In the genomic region with DNA sequence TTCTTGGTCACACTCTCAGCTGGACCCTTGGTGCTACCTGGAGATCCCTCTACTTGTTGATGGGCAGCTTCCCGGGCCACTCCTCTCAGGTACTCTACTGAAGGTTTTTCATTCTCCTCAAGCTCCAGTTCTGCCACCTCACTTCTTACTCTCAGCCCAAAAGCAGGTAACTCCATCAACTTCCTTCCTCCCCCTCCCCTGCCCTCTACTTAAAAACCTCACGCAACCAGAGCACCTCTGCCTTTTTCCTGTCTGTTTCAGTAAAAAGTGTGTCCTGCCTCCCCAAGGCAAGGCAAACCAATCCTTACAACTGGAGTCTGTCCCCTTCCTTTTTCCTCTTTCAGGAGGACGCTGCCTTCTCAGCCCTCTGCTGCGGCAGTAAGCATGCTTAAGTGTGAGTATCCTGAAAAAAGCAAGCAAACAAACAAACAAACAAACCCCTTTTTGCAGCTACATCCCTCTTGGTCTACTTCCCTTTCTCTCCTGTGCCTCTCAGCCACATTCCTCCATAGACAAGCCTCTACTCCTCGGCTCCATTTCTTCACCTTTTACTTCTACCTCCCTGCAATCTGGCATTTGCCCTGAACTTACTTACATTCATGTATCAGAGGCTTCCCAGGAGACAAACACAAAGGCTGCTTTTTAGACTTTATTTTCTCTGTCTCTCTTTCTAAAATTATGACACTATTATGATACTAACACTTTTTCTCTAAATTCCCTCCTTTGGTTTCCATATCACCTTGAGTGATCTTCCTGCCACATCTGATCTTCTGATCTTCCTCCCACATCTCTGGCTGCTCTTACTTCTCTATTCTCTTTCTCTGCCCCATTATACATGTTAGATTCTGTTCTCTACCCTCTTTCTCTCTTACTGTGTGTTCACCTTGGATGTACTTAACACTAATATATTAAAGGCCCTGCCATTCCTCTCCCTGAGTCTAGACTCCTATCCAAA, we compare ENCODE assay signal across 15 cellular contexts. TPM values are rescaled to one million over a fixed set of nuclear protein-coding genes. Genes with fewer than 3 reads are reported as not detected.
A peak's percentile ranks its signal among the peaks of the same experiment; 100 is the strongest.
DNase-seq lines count a peak whose midpoint lies in the region; ATAC-seq and TF ChIP-seq lines count a peak whose summit lies in the region.
"Had no signal": no experiment of that assay in that cellular context is flagged by ENCODE, and none has a peak within 500 bp of the region (broad histone marks: within the 10 kb centered on the region; RNA-seq: fewer than 3 reads in every experiment).

No MANE protein-coding gene starts in this region.

- peak overlapping the region; percentile 17 for H3K4me3 ChIP-seq in CD8-positive, alpha-beta T cell (ENCODE audit: low read depth, low read length)
- H3K4me3 ChIP-seq: esophagus squamous epithelium, SJSA1 had no signal

- peak in 1 of 7 experiments; percentile 55 for DNase-seq in CD8-positive, alpha-beta T cell
- DNase-seq in activated naive CD4-positive, alpha-beta T cell treated with anti-CD3 and anti-CD28 coated beads, Interleukin-2, amount 50 U/mL, for 72 hours (ENCODE audit: low spot score in 2 of 2), result no peak
- DNase-seq in sciatic nerve (ENCODE audit: low spot score) (no peak), osteocyte (ENCODE audit: extremely low spot score, unreplicated experiment) (no peak), Ammon's horn (ENCODE audit: low spot score) (no peak), chondrocyte (ENCODE audit: low spot score) (no peak)
- DNase-seq: activated gamma-delta T cell; central memory CD4-positive, alpha-beta T cell; esophagus squamous epithelium; NCI-H1694; NCI-H82; stimulated activated CD4-positive, alpha-beta T cell treated with anti-CD3 and anti-CD28 coated beads, Interleukin-4, amount 100 ng/mL, for 4 hours had no signal

- peak overlapping the region; percentile 11 for H3K27ac ChIP-seq in CD8-positive, alpha-beta T cell (ENCODE audit: low read depth, low read length)
- H3K27ac ChIP-seq: esophagus squamous epithelium, SJSA1 had no signal

- H3K9me3 Mint-ChIP-seq in CD8-positive, alpha-beta T cell, result no peaks in the 10 kb centered on the region
- no peaks in the 10 kb centered on the region for H3K9me3 Mint-ChIP-seq in activated naive CD4-positive, alpha-beta T cell treated with anti-CD3 and anti-CD28 coated beads, Interleukin-2, amount 50 U/mL, for 72 hours
- H3K9me3 Mint-ChIP-seq in osteocyte (ENCODE audit: unreplicated experiment) (no peaks in the 10 kb centered on the region), chondrocyte (ENCODE audit: low read depth) (no peaks in the 10 kb centered on the region)

- no peaks in the 10 kb centered on the region for H3K27me3 Mint-ChIP-seq in CD8-positive, alpha-beta T cell (ENCODE audit: low read depth)
- H3K27me3 Mint-ChIP-seq in osteocyte (ENCODE audit: unreplicated experiment), result peaks cover 16% of the 10 kb centered on the region
- peaks cover 6% of the 10 kb centered on the region for H3K27me3 Mint-ChIP-seq in chondrocyte (ENCODE audit: low read depth)

- H3K4me1 Mint-ChIP-seq in CD8-positive, alpha-beta T cell (ENCODE audit: low read depth), result peaks cover 22% of the 10 kb centered on the region
- peaks cover 8% of the 10 kb centered on the region for H3K4me1 Mint-ChIP-seq in osteocyte (ENCODE audit: unreplicated experiment)
- H3K4me1 Mint-ChIP-seq in chondrocyte (ENCODE audit: low read depth), result peaks cover 5% of the 10 kb centered on the region

- H3K36me3 Mint-ChIP-seq in CD8-positive, alpha-beta T cell, result no peaks in the 10 kb centered on the region
- H3K36me3 Mint-ChIP-seq in activated naive CD4-positive, alpha-beta T cell treated with anti-CD3 and anti-CD28 coated beads, Interleukin-2, amount 50 U/mL, for 72 hours, result peaks cover 5 to 11% of the 10 kb centered on the region in 2 donors
- H3K36me3 Mint-ChIP-seq in osteocyte (ENCODE audit: unreplicated experiment), result no peaks in the 10 kb centered on the region
- peaks cover 4% of the 10 kb centered on the region for H3K36me3 Mint-ChIP-seq in chondrocyte (ENCODE audit: low read depth)

- peak; percentile 75 for ATAC-seq in CD8-positive, alpha-beta T cell
- ATAC-seq in GM18909 (IDR thresholded peaks at IDR 0.05; ENCODE audit: poor library complexity, unreplicated experiment) (peak; percentile 59), HG02884 (IDR thresholded peaks at IDR 0.05; ENCODE audit: unreplicated experiment) (peak; percentile 75), sciatic nerve (no peak)
- ATAC-seq in activated naive CD4-positive, alpha-beta T cell treated with anti-CD3 and anti-CD28 coated beads, Interleukin-2, amount 50 U/mL, for 72 hours, result peak; percentile 92

- POLR2A ChIA-PET in CD8-positive, alpha-beta T cell (lab: Charles Lee), result interaction anchor here (2.0 kb wide), 1 partner anchor 17 kb away, joined by 14 read pairs; a partner anchor contains a TSS

- H3K36me3 ChIP-seq in CD8-positive, alpha-beta T cell (ENCODE audit: insufficient read depth, low read length), result no peaks in the 10 kb centered on the region

- TF ChIP-seq CTCF in CD8-positive, alpha-beta T cell (IDR thresholded peaks at IDR 0.05), result no peak
- TF ChIP-seq CTCF in osteocyte (IDR thresholded peaks at IDR 0.05), result no peak
- TF ChIP-seq CTCF in chondrocyte (IDR thresholded peaks at IDR 0.05), result no peak

- H3K27me3 ChIP-seq in CD8-positive, alpha-beta T cell (ENCODE audit: insufficient read depth, low read length), result no peaks in the 10 kb centered on the region
- H3K27me3 ChIP-seq: esophagus squamous epithelium, SJSA1 had no signal

- no peaks in the 10 kb centered on the region for H3K9me3 ChIP-seq in CD8-positive, alpha-beta T cell (ENCODE audit: low read length)
- H3K9me3 ChIP-seq: esophagus squamous epithelium, SJSA1 had no signal

- H3K27ac Mint-ChIP-seq in CD8-positive, alpha-beta T cell, result no peak overlapping the region
- H3K27ac Mint-ChIP-seq in activated naive CD4-positive, alpha-beta T cell treated with anti-CD3 and anti-CD28 coated beads, Interleukin-2, amount 50 U/mL, for 72 hours, result no peak overlapping the region
- H3K27ac Mint-ChIP-seq in osteocyte (ENCODE audit: unreplicated experiment), result no peak overlapping the region
- no peak overlapping the region for H3K27ac Mint-ChIP-seq in chondrocyte (ENCODE audit: unreplicated experiment)

- intact Hi-C loops in CD8-positive, alpha-beta T cell (cut with DNase I, micrococcal nuclease), result loop anchor here in 1 of 2 experiments (2.0 kb wide), 1 partner anchor 18 kb away; a partner anchor contains a TSS
- intact Hi-C loops in sciatic nerve (cut with DNase I), result no loop called here

- H3K4me1 ChIP-seq in CD8-positive, alpha-beta T cell (ENCODE audit: insufficient read depth, low read length), result peaks cover 35% of the 10 kb centered on the region
- H3K4me1 ChIP-seq: SJSA1 had no signal

- no peak overlapping the region for H3K4me3 Mint-ChIP-seq in CD8-positive, alpha-beta T cell
- H3K4me3 Mint-ChIP-seq in osteocyte (ENCODE audit: unreplicated experiment) (no peak overlapping the region), chondrocyte (ENCODE audit: unreplicated experiment) (no peak overlapping the region)

- CTCF ChIA-PET in CD8-positive, alpha-beta T cell (lab: Charles Lee), result interaction anchor here (0.9 to 1.5 kb wide), 3 partner anchors 17 to 88 kb away, joined by 3 to 5 read pairs (median 4); a partner anchor contains a TSS

RNA-seq across cellular contexts. Expression of a gene that starts 5.4 kb away (rescaled TPM):
- 1 to 10 TPM; 6.5 to 7.0 TPM for total RNA-seq in CD8-positive, alpha-beta T cell
- 10 to 100 TPM; 32.7 to 65.8 TPM for total RNA-seq in activated naive CD4-positive, alpha-beta T cell treated with anti-CD3 and anti-CD28 coated beads, Interleukin-2, amount 50 U/mL, for 72 hours
- total RNA-seq in sciatic nerve, result 42.6 TPM
- 8.3 and 9.1 TPM in 2 replicates for total RNA-seq in osteocyte
- 6.2 to 11.3 TPM (median 6.5 TPM) in 3 replicates for total RNA-seq in chondrocyte

RNA-seq across cellular contexts. Expression of a gene that starts 16.9 kb away (rescaled TPM):
- total RNA-seq in CD8-positive, alpha-beta T cell, result 10 to 100 TPM; 12.3 to 16.1 TPM
- 10 to 100 TPM; 34.3 to 62.9 TPM for total RNA-seq in activated naive CD4-positive, alpha-beta T cell treated with anti-CD3 and anti-CD28 coated beads, Interleukin-2, amount 50 U/mL, for 72 hours
- total RNA-seq in sciatic nerve (6.0 TPM), osteocyte (3.5 and 4.0 TPM in 2 replicates), chondrocyte (3.2 to 3.9 TPM (median 3.8 TPM) in 3 replicates)
